In the genomic region with DNA sequence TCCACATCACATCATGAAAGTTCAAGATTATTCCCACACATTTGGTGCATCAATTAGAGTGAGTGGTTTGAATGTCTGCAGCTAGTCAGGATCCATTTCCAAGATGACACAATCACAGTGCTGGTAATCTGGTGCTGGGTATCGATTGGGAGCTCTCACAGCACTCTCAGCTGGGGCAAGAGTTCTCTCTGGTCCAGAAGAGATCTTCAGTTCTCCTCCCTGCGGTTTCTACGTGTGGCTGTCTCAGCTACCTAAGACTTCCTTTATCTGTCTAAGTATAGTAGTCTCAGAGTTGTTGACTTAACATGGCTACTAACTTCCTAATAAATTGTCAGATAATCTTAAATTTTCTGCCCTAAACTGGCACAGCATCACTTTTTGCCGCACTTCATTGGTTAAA, we compare ENCODE assay signal across 21 cellular contexts.
"Had no signal": no experiment of that assay in that cellular context is flagged by ENCODE, and none has a peak within 500 bp of the region (broad histone marks: within the 10 kb centered on the region; RNA-seq: fewer than 3 reads in every experiment).

No MANE protein-coding gene starts in this region.

- H3K9me3 ChIP-seq: SK-N-SH had no signal

- H3K9me2 ChIP-seq: SK-N-SH had no signal

- DNase-seq: KBM-7; NCI-H1092; NCI-H1105 treated with DMSO at 0.1 percent for 48 hours; NCI-H1417 treated with DMSO at 0.1 percent for 48 hours; NCI-H146; NCI-H1694 treated with DMSO at 0.1 percent for 48 hours; NCI-H1930; NCI-H2081; NCI-H2107; NCI-H2171 treated with DMSO at 0.1 percent for 48 hours; NCI-H345; NCI-H446 treated with DMSO at 0.1 percent for 48 hours; NCI-H510A treated with DMSO at 0.1 percent for 48 hours; NCI-H526; NK-92 treated with Interleukin-12 subunit alpha and Interleukin-12 subunit beta, amount 100 ng/mL, for 24 hours; PC-3; SHP77; SK-N-SH had no signal

- ATAC-seq: Panc1, PC-3 had no signal

- H3K9ac ChIP-seq: SK-N-SH had no signal

- H3K4me2 ChIP-seq: SK-N-SH had no signal

- H3K27ac ChIP-seq: HL-60, RWPE1 had no signal
